Comparison of ENCODE assay signal across 1 cellular context in the genomic region with DNA sequence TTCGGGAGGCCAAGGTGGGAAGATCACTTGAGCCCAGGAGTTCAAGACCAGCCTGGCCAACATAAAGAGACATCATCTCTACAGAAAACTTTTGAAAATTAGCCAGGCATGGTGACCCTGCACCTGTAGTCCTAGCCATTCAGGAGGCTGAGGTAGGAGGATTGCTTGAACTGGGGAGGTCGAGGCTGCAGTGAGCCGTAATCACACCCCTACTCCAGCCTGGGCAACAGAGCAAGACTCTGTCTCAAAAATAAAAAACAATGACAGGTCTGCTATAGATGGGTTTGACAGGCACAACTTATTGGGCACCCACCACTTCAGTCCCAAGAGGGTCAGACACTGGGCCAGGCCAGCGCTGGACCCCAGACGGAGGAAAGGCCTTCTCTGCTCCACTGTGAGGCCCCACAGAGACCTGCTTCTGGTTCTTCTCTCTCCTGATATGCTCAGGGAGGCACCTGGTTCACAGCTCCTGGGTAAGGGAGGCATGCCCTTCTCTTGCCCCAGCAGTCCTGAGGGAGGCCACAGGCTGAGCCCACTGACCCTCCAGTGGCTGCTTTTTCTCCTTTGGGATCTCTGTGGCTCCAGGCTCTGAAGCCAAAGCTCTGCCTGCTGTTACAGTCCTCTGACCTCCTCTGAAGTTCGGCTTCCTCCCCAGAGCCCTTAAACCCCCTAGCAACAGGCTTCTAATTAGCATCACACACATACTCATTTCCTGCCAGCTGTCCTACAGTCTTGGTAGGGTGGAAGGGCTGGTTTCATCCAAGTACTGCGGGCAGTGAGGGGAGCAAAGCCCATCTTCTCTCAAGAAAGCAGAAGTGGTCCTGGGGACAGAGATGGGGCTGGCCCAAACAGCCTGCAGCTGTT.
TF ChIP-seq lines count a peak whose summit lies in the region.

No MANE protein-coding gene starts in this region.

TF ChIP-seq in GM12878, 131 proteins besides CTCF, POLR2A, EP300 and RAD21 (continued from another document):
- TF ChIP-seq, protein P1, sequence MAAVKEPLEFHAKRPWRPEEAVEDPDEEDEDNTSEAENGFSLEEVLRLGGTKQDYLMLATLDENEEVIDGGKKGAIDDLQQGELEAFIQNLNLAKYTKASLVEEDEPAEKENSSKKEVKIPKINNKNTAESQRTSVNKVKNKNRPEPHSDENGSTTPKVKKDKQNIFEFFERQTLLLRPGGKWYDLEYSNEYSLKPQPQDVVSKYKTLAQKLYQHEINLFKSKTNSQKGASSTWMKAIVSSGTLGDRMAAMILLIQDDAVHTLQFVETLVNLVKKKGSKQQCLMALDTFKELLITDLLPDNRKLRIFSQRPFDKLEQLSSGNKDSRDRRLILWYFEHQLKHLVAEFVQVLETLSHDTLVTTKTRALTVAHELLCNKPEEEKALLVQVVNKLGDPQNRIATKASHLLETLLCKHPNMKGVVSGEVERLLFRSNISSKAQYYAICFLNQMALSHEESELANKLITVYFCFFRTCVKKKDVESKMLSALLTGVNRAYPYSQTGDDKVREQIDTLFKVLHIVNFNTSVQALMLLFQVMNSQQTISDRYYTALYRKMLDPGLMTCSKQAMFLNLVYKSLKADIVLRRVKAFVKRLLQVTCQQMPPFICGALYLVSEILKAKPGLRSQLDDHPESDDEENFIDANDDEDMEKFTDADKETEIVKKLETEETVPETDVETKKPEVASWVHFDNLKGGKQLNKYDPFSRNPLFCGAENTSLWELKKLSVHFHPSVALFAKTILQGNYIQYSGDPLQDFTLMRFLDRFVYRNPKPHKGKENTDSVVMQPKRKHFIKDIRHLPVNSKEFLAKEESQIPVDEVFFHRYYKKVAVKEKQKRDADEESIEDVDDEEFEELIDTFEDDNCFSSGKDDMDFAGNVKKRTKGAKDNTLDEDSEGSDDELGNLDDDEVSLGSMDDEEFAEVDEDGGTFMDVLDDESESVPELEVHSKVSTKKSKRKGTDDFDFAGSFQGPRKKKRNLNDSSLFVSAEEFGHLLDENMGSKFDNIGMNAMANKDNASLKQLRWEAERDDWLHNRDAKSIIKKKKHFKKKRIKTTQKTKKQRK (IDR thresholded peaks at IDR 0.05; ENCODE audit: low read depth, low read length): no peak
- TF ChIP-seq FOS (IDR thresholded peaks at IDR 0.05; ENCODE audit: borderline replicate concordance, extremely low read depth, insufficient read length) (no peak), SIN3A (IDR thresholded peaks at IDR 0.05; ENCODE audit: low read depth, low read length) (0 out of 2 replicates have a peak, but pooled peaks have one; percentile 39), TCF12 (IDR thresholded peaks at IDR 0.05; ENCODE audit: low read depth, low read length) (peak; percentile 97), JUND (IDR thresholded peaks at IDR 0.05; ENCODE audit: low read depth, low read length) (0 out of 2 replicates have a peak, but pooled peaks have one; percentile 38), NR2F1 (conservative IDR thresholded peaks at IDR 0.05) (peak; percentile 38; the same call in 1 of the 2 replicates)
